Comparison of ENCODE assay signal across 8 cellular contexts in the genomic region with DNA sequence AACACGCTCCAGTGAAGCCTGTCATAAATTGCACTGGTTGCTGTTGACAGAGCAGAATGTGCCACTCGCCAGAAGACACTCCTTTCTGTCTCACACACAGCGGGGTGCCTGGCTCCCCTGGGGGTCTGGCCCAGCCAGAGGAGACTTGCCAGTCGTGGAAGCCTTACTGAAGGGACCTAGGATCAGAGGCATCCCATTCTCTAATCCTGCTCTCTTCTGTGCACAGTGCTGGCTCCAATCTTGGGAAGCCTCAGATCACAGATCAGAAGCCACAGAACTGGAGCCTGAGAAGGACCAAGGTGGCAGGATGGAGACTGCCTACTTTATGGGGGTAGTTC. TPM values are rescaled to one million over a fixed set of nuclear protein-coding genes. Genes with fewer than 3 reads are reported as not detected.
DNase-seq lines count a peak whose midpoint lies in the region; ATAC-seq and TF ChIP-seq lines count a peak whose summit lies in the region.

No MANE protein-coding gene starts in this region.

- DNase-seq in activated CD8-positive, alpha-beta T cell treated with anti-CD3 and anti-CD28 coated beads for 36 hours, result no peak
- DNase-seq in left ventricle myocardium superior, result peak; percentile 34
- no peak for DNase-seq in stimulated activated effector memory CD8-positive, alpha-beta T cell treated with anti-CD3 and anti-CD28 coated beads, Interleukin-12 subunit alpha, Interleukin-12 subunit beta, amount 100 ng/mL, for 72 hours (ENCODE audit: low spot score in 2 of 2)
- DNase-seq in HUDEP-2 (lab: John Stamatoyannopoulos, UW; ENCODE audit: unreplicated experiment in 76 of 76), result no peak
- DNase-seq in stimulated activated CD4-positive, alpha-beta T cell treated with anti-CD3 and anti-CD28 coated beads, Interleukin-1b, Interleukin-23, amount 100 ng/mL, for 48 hours, result no peak
- DNase-seq in NCI-H524 treated with DMSO at 0.1 percent for 48 hours (lab: John Stamatoyannopoulos, UW), result no peak
- DNase-seq in CD1c-positive myeloid dendritic cell (ENCODE audit: extremely low spot score), result no peak

- H3K4me3 ChIP-seq in HEK293 (ENCODE audit: low read depth, low read length), result peak overlapping the region; percentile 15

- peaks cover 3% of the 10 kb centered on the region for H3K36me3 Mint-ChIP-seq in activated CD8-positive, alpha-beta T cell treated with anti-CD3 and anti-CD28 coated beads for 36 hours (ENCODE audit: low read depth)
- peaks cover 23% of the 10 kb centered on the region for H3K36me3 Mint-ChIP-seq in stimulated activated effector memory CD8-positive, alpha-beta T cell treated with anti-CD3 and anti-CD28 coated beads, Interleukin-12 subunit alpha, Interleukin-12 subunit beta, amount 100 ng/mL, for 72 hours

- intact Hi-C loops in activated CD8-positive, alpha-beta T cell treated with anti-CD3 and anti-CD28 coated beads for 36 hours (cut with micrococcal nuclease), result loop anchor here (5.0 kb wide), 1 partner anchor 46 kb away; no protein-coding TSS in a partner anchor
- intact Hi-C loops in left ventricle myocardium superior (cut with micrococcal nuclease), result no loop called here

- no peaks in the 10 kb centered on the region for H3K9me3 ChIP-seq in HEK293 (ENCODE audit: control insufficient read depth, insufficient read depth, low read depth, low read length)

- H3K4me1 Mint-ChIP-seq in activated CD8-positive, alpha-beta T cell treated with anti-CD3 and anti-CD28 coated beads for 36 hours (ENCODE audit: low read depth), result peaks cover 62% of the 10 kb centered on the region
- peaks cover 69% of the 10 kb centered on the region for H3K4me1 Mint-ChIP-seq in stimulated activated effector memory CD8-positive, alpha-beta T cell treated with anti-CD3 and anti-CD28 coated beads, Interleukin-12 subunit alpha, Interleukin-12 subunit beta, amount 100 ng/mL, for 72 hours

- no peak for TF ChIP-seq CTCF in HEK293 (tag by site-specific recombination; IDR thresholded peaks at IDR 0.05)
- no peak for TF ChIP-seq CTCF in activated CD8-positive, alpha-beta T cell treated with anti-CD3 and anti-CD28 coated beads for 36 hours (IDR thresholded peaks at IDR 0.05)

- no peak for ATAC-seq in activated CD8-positive, alpha-beta T cell treated with anti-CD3 and anti-CD28 coated beads for 36 hours
- peak; percentile 33 for ATAC-seq in left ventricle myocardium superior
- ATAC-seq in stimulated activated effector memory CD8-positive, alpha-beta T cell treated with anti-CD3 and anti-CD28 coated beads, Interleukin-12 subunit alpha, Interleukin-12 subunit beta, amount 100 ng/mL, for 72 hours, result no peak

- H3K4me3 Mint-ChIP-seq in activated CD8-positive, alpha-beta T cell treated with anti-CD3 and anti-CD28 coated beads for 36 hours, result peak overlapping the region; percentile 79
- H3K4me3 Mint-ChIP-seq in stimulated activated effector memory CD8-positive, alpha-beta T cell treated with anti-CD3 and anti-CD28 coated beads, Interleukin-12 subunit alpha, Interleukin-12 subunit beta, amount 100 ng/mL, for 72 hours, result peak overlapping the region; percentile 94

- no peaks in the 10 kb centered on the region for H3K27me3 Mint-ChIP-seq in activated CD8-positive, alpha-beta T cell treated with anti-CD3 and anti-CD28 coated beads for 36 hours

- POLR2A ChIA-PET in HEK293 (lab: Yijun Ruan, JAX), result interaction anchor here (1.3 to 3.4 kb wide), 5 partner anchors 9 to 84 kb away, joined by 3 to 71 read pairs (median 17); no protein-coding TSS in a partner anchor
- POLR2A ChIA-PET in activated CD8-positive, alpha-beta T cell treated with anti-CD3 and anti-CD28 coated beads for 36 hours (lab: Charles Lee), result interaction anchor here (1.7 to 12.8 kb wide), 2 partner anchors 14 to 41 kb away, joined by 9 to 172 read pairs; no protein-coding TSS in a partner anchor

- H3K27ac ChIP-seq in HEK293 (ENCODE audit: extremely low read depth, low read depth, low read length), result no peak overlapping the region

- H3K9me3 Mint-ChIP-seq in activated CD8-positive, alpha-beta T cell treated with anti-CD3 and anti-CD28 coated beads for 36 hours, result no peaks in the 10 kb centered on the region
- H3K9me3 Mint-ChIP-seq in stimulated activated effector memory CD8-positive, alpha-beta T cell treated with anti-CD3 and anti-CD28 coated beads, Interleukin-12 subunit alpha, Interleukin-12 subunit beta, amount 100 ng/mL, for 72 hours, result no peaks in the 10 kb centered on the region

- peak overlapping the region; percentile 72 for H3K27ac Mint-ChIP-seq in activated CD8-positive, alpha-beta T cell treated with anti-CD3 and anti-CD28 coated beads for 36 hours
- H3K27ac Mint-ChIP-seq in stimulated activated effector memory CD8-positive, alpha-beta T cell treated with anti-CD3 and anti-CD28 coated beads, Interleukin-12 subunit alpha, Interleukin-12 subunit beta, amount 100 ng/mL, for 72 hours, result peak overlapping the region; percentile 96

- CTCF ChIA-PET in HEK293 (lab: Yijun Ruan, JAX), result interaction anchor here (0.6 kb wide), 1 partner anchor 30 kb away, joined by 4 read pairs; no protein-coding TSS in a partner anchor
- CTCF ChIA-PET in activated CD8-positive, alpha-beta T cell treated with anti-CD3 and anti-CD28 coated beads for 36 hours (lab: Charles Lee), result interaction anchor here (1.0 to 6.8 kb wide), 5 partner anchors 14 to 109 kb away, joined by 3 to 85 read pairs (median 13); no protein-coding TSS in a partner anchor

- H3K4me1 ChIP-seq in HEK293 (ENCODE audit: control insufficient read depth, insufficient read depth, low read length), result peaks cover 4% of the 10 kb centered on the region; the same call in 1 of the 2 replicates

- peaks cover 0 to 24% of the 10 kb centered on the region in 2 experiments; a peak in 1 of 3 replicates for H3K36me3 ChIP-seq in HEK293 (ENCODE audit: control insufficient read depth in 2 of 2, insufficient read depth in 1 of 2, low read length in 2 of 2)

TF ChIP-seq in HEK293, 187 proteins besides CTCF, POLR2A, EP300 and RAD21 (continues in another document):
- TF ChIP-seq FEZF1 (tag by site-specific recombination; IDR thresholded peaks at IDR 0.05) (peak; percentile 47), ZIC2 (tag by site-specific recombination; IDR thresholded peaks at IDR 0.05) (peak; percentile 70; the same call in 1 of the 2 replicates), SCRT2 (tag by site-specific recombination; IDR thresholded peaks at IDR 0.05) (peak; percentile 49; the same call in 1 of the 2 replicates), ZNF555 (tag by site-specific recombination; conservative IDR thresholded peaks at IDR 0.05) (no peak), ZNF580 (tag by site-specific recombination; IDR thresholded peaks at IDR 0.05) (no peak), ZNF777 (tag by site-specific recombination; IDR thresholded peaks at IDR 0.05; ENCODE audit: borderline replicate concordance) (no peak), ZNF350 (tag by site-specific recombination; IDR thresholded peaks at IDR 0.05) (no peak), KLF17 (tag by site-specific recombination; IDR thresholded peaks at IDR 0.05) (peak; percentile 29; the same call in 1 of the 2 replicates), PRDM10 (tag by site-specific recombination; IDR thresholded peaks at IDR 0.05) (peak; percentile 26; the same call in 1 of the 2 replicates), GLIS1 (tag by site-specific recombination; IDR thresholded peaks at IDR 0.05) (peak; percentile 95), ZNF175 (tag by site-specific recombination; IDR thresholded peaks at IDR 0.05) (no peak), ZNF776 (tag by site-specific recombination; IDR thresholded peaks at IDR 0.05; ENCODE audit: borderline replicate concordance) (no peak), ZBTB17 (tag by site-specific recombination; IDR thresholded peaks at IDR 0.05) (peak; percentile 73), ZBTB1 (tag by site-specific recombination; IDR thresholded peaks at IDR 0.05) (no peak)

RNA-seq across cellular contexts. Expression of gene SLC9A1, which starts 1.4 kb away (rescaled TPM):
- total RNA-seq in activated CD8-positive, alpha-beta T cell treated with anti-CD3 and anti-CD28 coated beads for 36 hours, result 10 to 100 TPM; 14.8 to 15.3 TPM
- 23.1 TPM for total RNA-seq in left ventricle myocardium superior
